In the genomic region with DNA sequence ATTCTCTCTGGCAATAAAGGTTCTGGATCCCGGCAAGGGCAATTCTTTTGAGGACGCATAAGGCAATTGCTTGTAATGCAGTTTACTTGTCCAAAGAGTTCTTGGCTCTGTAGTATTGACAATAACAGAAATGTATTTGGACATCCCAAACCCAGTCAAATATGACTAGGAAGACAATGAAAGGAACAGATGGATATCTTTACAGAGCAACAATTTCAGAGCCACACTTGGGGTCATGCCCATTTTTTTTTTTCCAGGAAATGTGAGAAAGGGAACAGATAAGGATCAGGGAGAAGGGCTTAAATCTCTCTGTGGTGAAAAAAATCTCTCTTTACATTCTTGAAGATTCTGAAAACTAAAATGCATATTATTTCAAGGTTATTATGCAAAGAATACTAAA, we compare ENCODE assay signal across 16 cellular contexts. TPM values are rescaled to one million over a fixed set of nuclear protein-coding genes. Genes with fewer than 3 reads are reported as not detected.
DNase-seq lines count a peak whose midpoint lies in the region; ATAC-seq and TF ChIP-seq lines count a peak whose summit lies in the region.
"Had no signal": no experiment of that assay in that cellular context is flagged by ENCODE, and none has a peak within 500 bp of the region (broad histone marks: within the 10 kb centered on the region; RNA-seq: fewer than 3 reads in every experiment).

No MANE protein-coding gene starts in this region.

- H3K4me1 ChIP-seq in Caco-2 = no peaks in the 10 kb centered on the region
- H3K4me1 ChIP-seq: BLaER1 had no signal

- H3K36me3 ChIP-seq in Caco-2 (ENCODE audit: control insufficient read depth, insufficient read depth, low read length) = no peaks in the 10 kb centered on the region
- H3K36me3 ChIP-seq: BLaER1 had no signal

- BruUV-seq in Caco-2 (replicated peaks; lab: Mats Ljungman, UMichigan) = no TSS peak

- CTCF ChIA-PET in Caco-2 (lab: Charles Lee) = no interaction called here

- H3K4me1 Mint-ChIP-seq in Caco-2 (ENCODE audit: low read depth, unreplicated experiment) = no peaks in the 10 kb centered on the region
- H3K4me1 Mint-ChIP-seq: CD8-positive, alpha-beta memory T cell had no signal

- peaks cover 3% of the 10 kb centered on the region for H3K27me3 Mint-ChIP-seq in Caco-2 (ENCODE audit: insufficient read depth, unreplicated experiment)
- H3K27me3 Mint-ChIP-seq: CD8-positive, alpha-beta memory T cell had no signal

- no peaks in the 10 kb centered on the region for H3K27me3 ChIP-seq in Caco-2 (replicated peaks; ENCODE audit: control insufficient read depth, insufficient read depth, low read length)
- H3K27me3 ChIP-seq: BLaER1 had no signal

- POLR2A ChIA-PET in Caco-2 (lab: Charles Lee) = no interaction called here

- no peak overlapping the region for H3K4me3 Mint-ChIP-seq in Caco-2 (ENCODE audit: unreplicated experiment)
- H3K4me3 Mint-ChIP-seq: CD8-positive, alpha-beta memory T cell; HFFc6 had no signal

- no peak for TF ChIP-seq CTCF in Caco-2 (IDR thresholded peaks at IDR 0.05; ENCODE audit: insufficient read depth in 1 of 2, low read depth in 1 of 2, low read length in 1 of 2, severe bottlenecking in 1 of 2, unreplicated experiment in 1 of 2)

- H3K27ac Mint-ChIP-seq in Caco-2 (ENCODE audit: unreplicated experiment) = no peak overlapping the region
- H3K27ac Mint-ChIP-seq: CD8-positive, alpha-beta memory T cell; HFFc6 had no signal

- no peaks in the 10 kb centered on the region for H3K36me3 Mint-ChIP-seq in Caco-2 (ENCODE audit: insufficient read depth, unreplicated experiment)
- H3K36me3 Mint-ChIP-seq: CD8-positive, alpha-beta memory T cell had no signal

- H3K9me3 Mint-ChIP-seq in Caco-2 (ENCODE audit: unreplicated experiment) = no peaks in the 10 kb centered on the region

- intact Hi-C loops in Caco-2 (cut with micrococcal nuclease; ENCODE audit: unreplicated experiment) = no loop called here

- DNase-seq in DMS 273 treated with DMSO at 0.1 percent for 48 hours (lab: John Stamatoyannopoulos, UW) (peak; percentile 67), NCI-H1092 treated with DMSO at 0.1 percent for 48 hours (lab: John Stamatoyannopoulos, UW) (peak; percentile 60), OCI-M1 (lab: John Stamatoyannopoulos, UW) (peak; percentile 10), cerebellar cortex (ENCODE audit: low spot score) (peak; percentile 60), Caco-2 (no peak), occipital lobe (lab: John Stamatoyannopoulos, UW) (no peak)
- DNase-seq: 8988T; AML-193; CD8-positive, alpha-beta memory T cell; DMS79; HCEC 1CT; HFFc6 had no signal

- ATAC-seq in esophagus mucosa (no peak), HG02642 (IDR thresholded peaks at IDR 0.05; ENCODE audit: poor library complexity, unreplicated experiment) (no peak)

- H3K4me3 ChIP-seq in Caco-2 (ENCODE audit: low read depth, low read length) = no peak overlapping the region
- H3K4me3 ChIP-seq: BLaER1 had no signal

- no peaks in the 10 kb centered on the region for H3K9me3 ChIP-seq in Caco-2
- H3K9me3 ChIP-seq: BLaER1 had no signal

RNA-seq across cellular contexts. Expression of a gene that starts 12.1 kb away (rescaled TPM):
- total RNA-seq in Caco-2 (2022) = not detected in 2 replicates
- total RNA-seq in esophagus mucosa = not detected
- total RNA-seq in occipital lobe = not detected
- total RNA-seq: CD8-positive, alpha-beta memory T cell; H4; HFFc6 had no signal

Comparison
In these comparisons a context has a peak if more than half of its experiments do, and no peak if none do; other contexts are left out.
1. DNase-seq: peak in DMS 273 treated with DMSO at 0.1 percent for 48 hours (single experiment), NCI-H1092 treated with DMSO at 0.1 percent for 48 hours (single experiment), OCI-M1 (single experiment) and cerebellar cortex (single experiment); none in Caco-2 (0 of 2) and occipital lobe (single experiment).